Comparison of ENCODE assay signal across 11 cellular contexts in the genomic region with DNA sequence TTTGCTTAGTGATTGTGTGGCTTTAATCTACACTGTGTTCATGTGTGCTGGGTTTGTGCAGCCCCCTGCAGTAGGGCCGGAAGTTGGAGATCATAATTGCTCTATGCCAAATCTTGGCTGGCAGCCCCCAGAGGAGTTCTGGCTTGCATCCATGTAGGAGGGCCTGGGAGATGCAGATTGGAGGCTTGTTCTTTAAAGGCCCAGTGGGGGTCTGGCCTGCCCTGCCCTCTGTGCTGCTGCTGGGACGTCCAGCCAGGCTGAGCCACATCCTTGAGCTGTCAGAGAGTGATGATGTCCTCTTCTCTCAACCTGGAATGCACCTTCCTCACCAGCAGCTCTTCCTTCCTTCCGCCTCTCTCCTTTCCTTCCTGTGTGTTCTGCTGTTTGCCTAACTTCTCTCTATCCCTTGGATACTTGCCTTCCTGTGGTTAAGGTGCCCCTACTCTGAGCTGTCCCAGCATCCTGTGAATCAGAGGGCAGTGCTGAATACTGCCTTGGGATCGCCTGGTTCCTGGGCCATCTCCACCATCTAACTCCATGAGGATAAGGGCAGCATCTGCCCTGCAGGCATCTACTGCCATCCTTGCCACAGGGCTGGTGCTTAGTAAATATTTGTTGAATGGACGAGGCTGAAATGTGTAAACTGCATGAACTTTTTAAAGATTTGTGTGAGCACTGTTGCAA. TPM values are rescaled to one million over a fixed set of nuclear protein-coding genes. Genes with fewer than 3 reads are reported as not detected.
DNase-seq lines count a peak whose midpoint lies in the region; ATAC-seq and TF ChIP-seq lines count a peak whose summit lies in the region.
"Had no signal": no experiment of that assay in that cellular context is flagged by ENCODE, and none has a peak within 500 bp of the region (broad histone marks: within the 10 kb centered on the region; RNA-seq: fewer than 3 reads in every experiment).

No MANE protein-coding gene starts in this region.

- no peaks in the 10 kb centered on the region; the same call in 1 of the 2 replicates for H3K9me3 Mint-ChIP-seq in HFFc6

- peaks cover 36% of the 10 kb centered on the region for H3K4me1 Mint-ChIP-seq in HFFc6 (ENCODE audit: low read depth)

- peak; percentile 75 for DNase-seq in 8988T
- DNase-seq in HFFc6: peak; percentile 33
- DNase-seq in amniotic epithelial cell (ENCODE audit: low read depth): peak; percentile 22
- DNase-seq in iPS-NIHi11 (ENCODE audit: low spot score): peak; percentile 41
- no peak for DNase-seq in DMS53 treated with DMSO at 0.1 percent for 48 hours (lab: John Stamatoyannopoulos, UW; ENCODE audit: unreplicated experiment)
- DNase-seq in retina: no peak
- no peak for DNase-seq in LoVo (ENCODE audit: low spot score)
- DNase-seq: activated CD4-positive, alpha-beta T cell treated with anti-CD3 and anti-CD28 coated beads, Interleukin-2, amount 50 U/mL, for 1 hour; body of pancreas; DND-41 had no signal

- no peak overlapping the region for H3K4me3 Mint-ChIP-seq in HFFc6

- TF ChIP-seq CTCF in HFFc6 (IDR thresholded peaks at IDR 0.05): no peak

- peak overlapping the region; percentile 64 for H3K27ac Mint-ChIP-seq in HFFc6

- ATAC-seq in HG03442 (IDR thresholded peaks at IDR 0.05; ENCODE audit: unreplicated experiment): no peak
- ATAC-seq: body of pancreas had no signal

- no peaks in the 10 kb centered on the region for H3K27me3 Mint-ChIP-seq in HFFc6 (ENCODE audit: insufficient read depth)

- H3K36me3 Mint-ChIP-seq in HFFc6 (ENCODE audit: low read depth): peaks cover 21% of the 10 kb centered on the region; the same call in 1 of the 2 replicates

RNA-seq across cellular contexts. Expression of a gene that starts 30.2 kb away (rescaled TPM):
- total RNA-seq in HFFc6 (2021; fragmentation: NEBNext Ultra II Directional; extraction: Animal tissue kit (Norgen Biotek cat#: 25700)): 10 to 100 TPM; 50.6 to 59.9 (median 54.7) TPM

Comparison
In these comparisons a context has a peak if more than half of its experiments do, and no peak if none do; other contexts are left out.
1. DNase-seq: peak in 8988T (single experiment), HFFc6 (single experiment), amniotic epithelial cell (single experiment) and iPS-NIHi11 (single experiment); none in DMS53 treated with DMSO at 0.1 percent for 48 hours (single experiment), retina (single experiment) and LoVo (single experiment).